Comparison of ENCODE assay signal across 25 cellular contexts in the genomic region with DNA sequence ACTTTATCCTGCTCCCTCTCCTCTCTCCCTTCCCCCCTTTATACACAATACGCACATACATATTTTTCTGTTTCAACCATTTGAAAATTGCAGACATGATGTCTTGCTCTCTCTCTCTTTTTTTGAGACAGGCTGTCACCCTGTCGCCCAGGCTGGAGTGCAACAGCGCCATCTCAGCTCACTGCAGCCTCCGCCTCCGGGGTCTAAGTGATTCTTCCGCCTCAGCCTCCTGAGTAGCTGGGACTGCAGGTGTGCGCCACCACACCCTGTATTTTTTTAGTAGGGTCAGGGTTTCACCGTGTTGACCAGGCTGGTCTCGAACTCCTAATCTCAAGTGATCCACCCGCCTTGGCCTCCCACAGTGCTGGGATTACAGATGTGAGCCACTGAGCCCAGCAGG.
"Had no signal": no experiment of that assay in that cellular context is flagged by ENCODE, and none has a peak within 500 bp of the region (broad histone marks: within the 10 kb centered on the region; RNA-seq: fewer than 3 reads in every experiment).

No MANE protein-coding gene starts in this region.

- H3K4me1 ChIP-seq: left lung, lower lobe of right lung, right atrium auricular region, suprapubic skin, tibial artery, uterus had no signal

- H3K9me3 ChIP-seq: left lung, lower lobe of right lung, ovary, right lobe of liver, suprapubic skin, thoracic aorta, tibial artery, uterus had no signal

- H3K27ac ChIP-seq: left lung, lower lobe of right lung, ovary, right atrium auricular region, right lobe of liver, suprapubic skin, thoracic aorta, tibial artery, uterus had no signal

- H3K36me3 ChIP-seq: left lung, lower lobe of right lung, ovary, right atrium auricular region, right lobe of liver, suprapubic skin, thoracic aorta, tibial artery, uterus had no signal

- ATAC-seq: left colon, left lung, lower lobe of right lung, natural killer cell had no signal

- H3K27me3 ChIP-seq: left lung, ovary, right atrium auricular region, right lobe of liver, suprapubic skin, tibial artery, uterus had no signal

- H3K4me3 Mint-ChIP-seq: immature natural killer cell; naive B cell; natural killer cell; stimulated activated naive CD8-positive, alpha-beta T cell treated with anti-CD3 and anti-CD28 coated beads, Interleukin-15, Interleukin-2, amounts not matched to agents 100 ng/mL and 50 ng/mL, for 24 hours had no signal

- H3K27ac Mint-ChIP-seq: natural killer cell; progenitor cell of endocrine pancreas; stimulated activated naive CD8-positive, alpha-beta T cell treated with anti-CD3 and anti-CD28 coated beads, Interleukin-15, Interleukin-2, amounts not matched to agents 100 ng/mL and 50 ng/mL, for 24 hours had no signal

- H3K4me2 ChIP-seq: smooth muscle cell had no signal

- H3K4me1 Mint-ChIP-seq: immature natural killer cell had no signal

- H3K36me3 Mint-ChIP-seq: naive B cell, natural killer cell had no signal

- DNase-seq: hippocampal formation; immature natural killer cell; kidney; left colon; left lung; lower lobe of right lung; mammary epithelial cell; mesenchymal stem cell; naive B cell; natural killer cell; ovary; right lobe of liver; stimulated activated CD4-positive, alpha-beta T cell treated with anti-CD3 and anti-CD28 coated beads, Interleukin-1b, Interleukin-23, amount 100 ng/mL, for 48 hours; stimulated activated CD4-positive, alpha-beta T cell treated with anti-CD3 and anti-CD28 coated beads, Interleukin-2, amount 100 ng/mL, for 48 hours; stimulated activated CD4-positive, alpha-beta T cell treated with anti-CD3 and anti-CD28 coated beads, Interleukin-4, amount 100 ng/mL, for 4 hours; stimulated activated CD8-positive, alpha-beta memory T cell treated with anti-CD3 and anti-CD28 coated beads, Interleukin-4, amount 100 ng/mL, for 48 hours; stimulated activated naive CD4-positive, alpha-beta T cell; tibial artery; uterus had no signal

- H3K4me3 ChIP-seq: left lung, lower lobe of right lung, ovary, right atrium auricular region, right lobe of liver, smooth muscle cell, suprapubic skin, thoracic aorta, tibial artery, uterus had no signal

- H3K27me3 Mint-ChIP-seq: naive B cell; progenitor cell of endocrine pancreas; stimulated activated naive CD8-positive, alpha-beta T cell treated with anti-CD3 and anti-CD28 coated beads, Interleukin-15, Interleukin-2, amounts not matched to agents 100 ng/mL and 50 ng/mL, for 24 hours had no signal

- H3K9me3 Mint-ChIP-seq: immature natural killer cell; natural killer cell; stimulated activated naive CD8-positive, alpha-beta T cell treated with anti-CD3 and anti-CD28 coated beads, Interleukin-15, Interleukin-2, amounts not matched to agents 100 ng/mL and 50 ng/mL, for 24 hours had no signal
